In the genomic region with DNA sequence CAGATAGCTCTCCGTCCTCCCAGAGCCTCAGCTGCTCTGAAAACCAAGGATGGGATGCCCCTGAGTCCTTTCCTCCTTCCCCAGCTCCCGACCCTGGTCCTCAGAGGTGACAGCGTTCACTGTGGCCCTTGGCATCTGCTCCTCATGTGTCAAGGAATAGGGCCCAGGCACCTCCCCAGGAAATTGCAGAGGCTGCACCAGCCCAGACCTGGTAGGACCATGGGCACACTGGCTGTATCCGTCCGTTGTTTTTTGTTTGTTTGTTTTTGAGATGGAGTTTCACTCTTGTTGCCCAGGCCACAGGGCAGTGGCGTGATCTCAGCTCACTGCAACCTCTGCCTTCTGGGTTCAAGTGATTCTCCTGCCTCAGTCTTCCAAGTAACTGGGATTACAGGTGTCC, we compare ENCODE assay signal across 27 cellular contexts. TPM values are rescaled to one million over a fixed set of nuclear protein-coding genes. Genes with fewer than 3 reads are reported as not detected.
DNase-seq lines count a peak whose midpoint lies in the region; ATAC-seq, FAIRE-seq and TF ChIP-seq lines count a peak whose summit lies in the region.
"Had no signal": no experiment of that assay in that cellular context is flagged by ENCODE, and none has a peak within 500 bp of the region (broad histone marks: within the 10 kb centered on the region; RNA-seq: fewer than 3 reads in every experiment).

No MANE protein-coding gene starts in this region.

- H4K91ac ChIP-seq in H1 (replicated peaks; ENCODE audit: insufficient read length, low read length), result peak overlapping the region; percentile 35

- no peak overlapping the region for H4K8ac ChIP-seq in H1 (ENCODE audit: extremely low read depth, insufficient read depth, low read length)

- peaks cover 2% of the 10 kb centered on the region; the same call in 1 of the 2 replicates for H3K23me2 ChIP-seq in H1 (ENCODE audit: low read depth, low read length)

- TF ChIP-seq POLR2A in H1 (IDR thresholded peaks at IDR 0.05; ENCODE audit: control extremely low read depth in 1 of 2, low read depth in 2 of 2, low read length in 2 of 2), result no peak

- H3K9ac ChIP-seq in OCI-LY3 (ENCODE audit: low read length) (no peak overlapping the region; the same call in 1 of the 2 replicates), H1 (replicated peaks in 1 of 4; ENCODE audit: extremely low read depth in 1 of 4, low read depth in 3 of 4, low read length in 3 of 4) (no peak overlapping the region)
- H3K9ac ChIP-seq: BLaER1 treated with 17β-estradiol and CSF1 and Interleukin-3, amounts not matched to agents 10 nM and 100 nM had no signal

- peak overlapping the region; percentile 37 for H3K4me2 ChIP-seq in OCI-LY3 (ENCODE audit: low read length)
- no peak overlapping the region for H3K4me2 ChIP-seq in H1 (ENCODE audit: insufficient read depth in 1 of 2, low read depth in 2 of 2, low read length in 2 of 2)
- H3K4me2 ChIP-seq: A549; BLaER1 treated with 17β-estradiol and CSF1 and Interleukin-3, amounts not matched to agents 10 nM and 100 nM had no signal

- peak overlapping the region; percentile 96 for H3K27ac ChIP-seq in OCI-LY3 (ENCODE audit: low read length)
- H3K27ac ChIP-seq in H1 (ENCODE audit: low read depth, low read length), result no peak overlapping the region
- H3K27ac ChIP-seq: 22Rv1; A549; BLaER1 treated with 17β-estradiol and CSF1 and Interleukin-3, amounts not matched to agents 10 nM and 100 nM had no signal

- H4K20me1 ChIP-seq in OCI-LY3 (ENCODE audit: insufficient read depth, low read length), result no peaks in the 10 kb centered on the region
- H4K20me1 ChIP-seq in H1 (replicated peaks in 1 of 2; ENCODE audit: control insufficient read depth in 1 of 2, insufficient read depth in 2 of 2, low read length in 2 of 2), result no peaks in the 10 kb centered on the region
- H4K20me1 ChIP-seq: BLaER1 treated with 17β-estradiol and CSF1 and Interleukin-3, amounts not matched to agents 10 nM and 100 nM had no signal

- TF ChIP-seq EP300 in H1 (IDR thresholded peaks at IDR 0.05; ENCODE audit: borderline replicate concordance in 1 of 2, low read depth in 2 of 2, low read length in 2 of 2), result no peak

- H3K14ac ChIP-seq in H1 (ENCODE audit: insufficient read length), result no peak overlapping the region

- ATAC-seq in GM21367 (IDR thresholded peaks at IDR 0.05; ENCODE audit: unreplicated experiment), result no peak
- no peak for ATAC-seq in natural killer cell
- ATAC-seq: A549, GM12878 had no signal

- no peaks in the 10 kb centered on the region for H3K79me1 ChIP-seq in H1 (ENCODE audit: low read depth, low read length)

- H2AFZ ChIP-seq in OCI-LY3 (ENCODE audit: low read depth, low read length), result no peak overlapping the region
- no peak overlapping the region for H2AFZ ChIP-seq in H1 (ENCODE audit: low read length)

- H4K5ac ChIP-seq in H1 (ENCODE audit: insufficient read length, low read depth, low read length), result no peak overlapping the region

- intact Hi-C loops in posterior vena cava (cut with DNase I), result loop anchor here in 1 of 2 donors (10.0 kb wide), 1 partner anchor 407 kb away; no protein-coding TSS in a partner anchor
- intact Hi-C loops in natural killer cell (cut with micrococcal nuclease), result no loop called here

- FAIRE-seq in H1 (lab: Jason Lieb, UNC), result no peak
- FAIRE-seq: A549, GM12878, GM12892, GM18507 had no signal

- no peak overlapping the region for H3K4ac ChIP-seq in H1 (replicated peaks; ENCODE audit: insufficient read length, low read depth, low read length)

- H3K23ac ChIP-seq in H1 (ENCODE audit: insufficient read length), result no peak overlapping the region

- H2BK15ac ChIP-seq in H1 (ENCODE audit: low read length), result no peak overlapping the region

- DNase-seq in H7, result peak; percentile 3
- no peak for DNase-seq in H1 (ENCODE audit: low read depth in 1 of 2, low spot score in 2 of 2)
- DNase-seq in posterior vena cava (ENCODE audit: low spot score), result peak; percentile 66
- no peak for DNase-seq in cerebellar cortex (ENCODE audit: low spot score)
- no peak for DNase-seq in C1 segment of cervical spinal cord (lab: John Stamatoyannopoulos, UW)
- no peak for DNase-seq in natural killer cell
- DNase-seq: AML-193; CD4-positive, alpha-beta memory T cell; CD4-positive, CD25-positive, alpha-beta regulatory T cell; CD8-positive, alpha-beta memory T cell; COR-L47; DMS 273 treated with DMSO at 0.1 percent for 48 hours; DMS153; DMS79; DND-41; EL; GDM1 had no signal

- H3K9me3 ChIP-seq in OCI-LY3 (ENCODE audit: insufficient read depth, low read length) (peaks cover 7% of the 10 kb centered on the region; the same call in 1 of the 2 replicates), H1 (ENCODE audit: insufficient read depth in 2 of 2, low read depth in 1 of 2, low read length in 1 of 2) (0 out of 4 replicates have a peak, but pooled peaks cover 0 to 2% of the 10 kb centered on the region in 2 experiments)
- H3K9me3 ChIP-seq: A549 had no signal

- CTCF ChIA-PET in H1 (lab: Charles Lee; ENCODE audit: partially characterized antibody), result interaction anchor here (0.5 to 12.5 kb wide), 3 partner anchors 15 to 285 kb away, joined by 3 to 209 read pairs (median 90); a partner anchor contains a TSS

- H3K27me3 ChIP-seq in H7 (ENCODE audit: control insufficient read depth, insufficient read depth, low read length) (no peaks in the 10 kb centered on the region), OCI-LY3 (ENCODE audit: low read depth, low read length) (no peaks in the 10 kb centered on the region), H1 (replicated peaks in 1 of 4; ENCODE audit: control insufficient read depth in 3 of 4, extremely low read depth in 1 of 4, insufficient read depth in 3 of 4, low read length in 3 of 4) (no peaks in the 10 kb centered on the region; a peak in 1 of 7 replicates)
- H3K27me3 ChIP-seq: BLaER1 treated with 17β-estradiol and CSF1 and Interleukin-3, amounts not matched to agents 10 nM and 100 nM had no signal

- no peak overlapping the region for H3K4me3 Mint-ChIP-seq in natural killer cell
- H3K4me3 Mint-ChIP-seq: B cell; CD14-positive monocyte; CD4-positive, alpha-beta memory T cell; CD4-positive, CD25-positive, alpha-beta regulatory T cell; CD8-positive, alpha-beta memory T cell had no signal

- no peaks in the 10 kb centered on the region for H3K27me3 Mint-ChIP-seq in natural killer cell (ENCODE audit: low read depth in 2 of 2)
- H3K27me3 Mint-ChIP-seq: CD4-positive, alpha-beta memory T cell had no signal

- H3K79me2 ChIP-seq in OCI-LY3 (ENCODE audit: low read length) (peaks cover 16% of the 10 kb centered on the region; the same call in 1 of the 2 replicates), H1 (ENCODE audit: control insufficient read depth in 1 of 2, insufficient read depth in 2 of 2, low read length in 2 of 2) (no peaks in the 10 kb centered on the region)

- H2BK120ac ChIP-seq in H1 (replicated peaks; ENCODE audit: low read depth, low read length), result no peak overlapping the region

- no peak overlapping the region for H3K56ac ChIP-seq in H1 (replicated peaks; ENCODE audit: insufficient read length, low read depth, low read length)

- H3K36me3 ChIP-seq in H7 (replicated peaks; ENCODE audit: control insufficient read depth, insufficient read depth, low read length) (no peaks in the 10 kb centered on the region), OCI-LY3 (replicated peaks; ENCODE audit: low read depth, low read length) (peaks cover 22% of the 10 kb centered on the region), H1 (ENCODE audit: control insufficient read depth in 2 of 4, insufficient read depth in 4 of 4, low read length in 3 of 4) (no peaks in the 10 kb centered on the region)
- H3K36me3 ChIP-seq: BLaER1 treated with 17β-estradiol and CSF1 and Interleukin-3, amounts not matched to agents 10 nM and 100 nM had no signal

- TF ChIP-seq RAD21 in H1 (IDR thresholded peaks at IDR 0.05 in 1 of 2, conservative IDR thresholded peaks at IDR 0.05 in 1 of 2; ENCODE audit: low read depth in 2 of 2, low read length in 2 of 2), result no peak

- H2AK5ac ChIP-seq in H1 (ENCODE audit: low read depth, low read length), result no peak overlapping the region

- POLR2A ChIA-PET in H1 (lab: Charles Lee; ENCODE audit: partially characterized antibody), result interaction anchor here (0.6 kb wide), 1 partner anchor 421 kb away, joined by 3 read pairs; no protein-coding TSS in a partner anchor

- TF ChIP-seq CTCF in OCI-LY3 (IDR thresholded peaks at IDR 0.05; ENCODE audit: low read depth, low read length) (no peak), H1 (IDR thresholded peaks at IDR 0.05; ENCODE audit: control extremely low read depth in 1 of 3, insufficient read depth in 1 of 3, low read depth in 1 of 3, low read length in 3 of 3) (no peak), natural killer cell (IDR thresholded peaks at IDR 0.05) (no peak)

- H3K27ac Mint-ChIP-seq in natural killer cell, result no peak overlapping the region
- H3K27ac Mint-ChIP-seq: B cell; CD4-positive, alpha-beta memory T cell; CD4-positive, CD25-positive, alpha-beta regulatory T cell; CD8-positive, alpha-beta memory T cell had no signal

- H3K36me3 Mint-ChIP-seq in natural killer cell, result no peaks in the 10 kb centered on the region
- H3K36me3 Mint-ChIP-seq: CD14-positive monocyte; CD4-positive, alpha-beta memory T cell; CD4-positive, CD25-positive, alpha-beta regulatory T cell; CD8-positive, alpha-beta memory T cell had no signal

- no peak overlapping the region for H2BK20ac ChIP-seq in H1 (ENCODE audit: low read length)

- WGBS in H1 (ENCODE audit: extremely low coverage in 1 of 2, insufficient coverage in 1 of 2, insufficient read length in 1 of 2, insufficient replicate concordance in 2 of 2, low coverage in 1 of 2, low lambda C conversion rate in 2 of 2, missing lambda C conversion rate in 1 of 2), 2 experiments, result 89% methylated on average over 6 of the region's 6 CpGs; no CpG with 5 or more reads in 1 of the 2 experiments

- peaks cover 66% of the 10 kb centered on the region for H3K4me1 ChIP-seq in OCI-LY3 (ENCODE audit: low read length)
- H3K4me1 ChIP-seq in H1 (replicated peaks in 1 of 4; ENCODE audit: control insufficient read depth in 3 of 4, insufficient read depth in 4 of 4, low read length in 3 of 4), result peaks cover 0 to 4% (median 0%) of the 10 kb centered on the region in 4 experiments; a peak in 2 of 7 replicates
- H3K4me1 ChIP-seq: A549 had no signal

- no peak overlapping the region for H3K18ac ChIP-seq in H1 (ENCODE audit: extremely low read depth, low read length)

- no peak overlapping the region for H2BK12ac ChIP-seq in H1 (ENCODE audit: low read depth, low read length)

- H2BK5ac ChIP-seq in H1 (ENCODE audit: low read depth, low read length), result no peak overlapping the region

- H3K4me3 ChIP-seq in H7 (ENCODE audit: insufficient read depth, low read depth, low read length) (no peak overlapping the region), OCI-LY3 (ENCODE audit: low read length) (0 out of 2 replicates have a peak overlapping the region, but pooled peaks have one; percentile 14), H1 (ENCODE audit: extremely low read depth in 1 of 4, insufficient read depth in 2 of 4, low read depth in 3 of 4, low read length in 4 of 4) (no peak overlapping the region)
- H3K4me3 ChIP-seq: A549; BLaER1 treated with 17β-estradiol and CSF1 and Interleukin-3, amounts not matched to agents 10 nM and 100 nM; GM12878 had no signal

- H3K9me3 Mint-ChIP-seq in natural killer cell, result peaks cover under 1 to 2% of the 10 kb centered on the region in 2 donors

- no peaks in the 10 kb centered on the region for H3K4me1 Mint-ChIP-seq in natural killer cell

RNA-seq across cellular contexts. Expression of gene SLC66A3, which starts 37.5 kb away (rescaled TPM):
- 16.1 and 21.1 TPM in 2 replicates for total RNA-seq in H7 (2014; rRNA removed; shearing (Covaris generic))
- 6.1 and 8.7 TPM in 2 replicates for total RNA-seq in H1 (2021; fragmentation: NEBNext Ultra II Directional; extraction: Animal tissue kit (Norgen Biotek cat#: 25700))
- polyA plus RNA-seq in H1 (2011; rRNA removed), result 27.8 and 31.1 TPM in 2 replicates
- 21.8 TPM for polyA plus RNA-seq in H1 (2011; cell fraction: cytosol; rRNA removed)
- 24.2 TPM for polyA plus RNA-seq in H1 (2011; cell fraction: nucleus; rRNA removed)
- 10.1 to 16.7 TPM (median 11.9 TPM) in 4 replicates for polyA plus RNA-seq in H1 (2012, experiment 1 of 2)
- 3.1 TPM for polyA plus RNA-seq in H1 (2012, experiment 2 of 2)
- polyA plus RNA-seq in H1 (2013, experiment 1 of 2), result 19.6 TPM
- polyA plus RNA-seq in H1 (2013, experiment 2 of 2), result 23.9 TPM
- polyA minus RNA-seq in H1 (2011; rRNA and poly(A)+ RNA removed), result 22.9 and 30.0 TPM in 2 replicates
- polyA minus RNA-seq in H1 (2011; cell fraction: cytosol; rRNA and poly(A)+ RNA removed), result 10.8 TPM
- polyA minus RNA-seq in H1 (2011; cell fraction: nucleus; rRNA and poly(A)+ RNA removed), result 10.7 TPM
- total RNA-seq in posterior vena cava, result 10 to 100 TPM; 20.3 to 36.9 TPM
- total RNA-seq in natural killer cell, result 10 to 100 TPM; 21.8 to 23.7 (median 22.5) TPM

Comparison
In these comparisons a context has a peak if more than half of its experiments do, and no peak if none do; other contexts are left out.
1. DNase-seq: peak in H7 (single experiment) and posterior vena cava (single experiment); none in H1 (0 of 2), cerebellar cortex (single experiment), C1 segment of cervical spinal cord (0 of 14) and natural killer cell (single experiment).